9 cellular contexts compared by ENCODE assay signal in genomic region chr2:20050104-20050711, GRCh38. TPM values are rescaled to one million over a fixed set of nuclear protein-coding genes. Genes with fewer than 3 reads are reported as not detected.
A peak's percentile ranks its signal among the peaks of the same experiment; 100 is the strongest.
DNase-seq lines count a peak whose midpoint lies in the region; ATAC-seq and TF ChIP-seq lines count a peak whose summit lies in the region.
"Had no signal": no experiment of that assay in that cellular context is flagged by ENCODE, and none has a peak within 500 bp of the region (broad histone marks: within the 10 kb centered on the region; RNA-seq: fewer than 3 reads in every experiment).

No MANE protein-coding gene starts in this region.

- no peaks in the 10 kb centered on the region for H3K9me3 ChIP-seq in CD4-positive, alpha-beta T cell (ENCODE audit: control insufficient read depth, low read length)
- H3K9me3 ChIP-seq in Karpas-422 (ENCODE audit: low read length) (no peaks in the 10 kb centered on the region), mucosa of descending colon (no peaks in the 10 kb centered on the region)

- no peaks in the 10 kb centered on the region for H3K9me3 Mint-ChIP-seq in CD4-positive, alpha-beta T cell
- H3K9me3 Mint-ChIP-seq: T-helper 1 cell treated with Interleukin-12 subunit alpha and Interleukin-12 subunit beta and Interleukin-4 antibody, amounts not matched to agents 30 μg/mL and 1 μg/mL, for 36 hours had no signal

- H3K4me3 Mint-ChIP-seq in CD4-positive, alpha-beta T cell, result no peak overlapping the region
- H3K4me3 Mint-ChIP-seq: T-helper 1 cell treated with Interleukin-12 subunit alpha and Interleukin-12 subunit beta and Interleukin-4 antibody, amounts not matched to agents 30 μg/mL and 1 μg/mL, for 36 hours had no signal

- H3K9me2 ChIP-seq in Karpas-422 (replicated peaks; ENCODE audit: insufficient read depth, low read length), result no peaks in the 10 kb centered on the region

- POLR2A ChIA-PET in CD4-positive, alpha-beta T cell (lab: Charles Lee), result interaction anchor here (0.5 to 2.4 kb wide), 2 partner anchors 60 to 185 kb away, joined by 3 to 15 read pairs; partner anchors contain the start of gene WDR35

- peaks cover 3% of the 10 kb centered on the region for H3K27me3 ChIP-seq in CD4-positive, alpha-beta T cell (ENCODE audit: control insufficient read depth, insufficient read depth, low read length)
- no peaks in the 10 kb centered on the region for H3K27me3 ChIP-seq in Karpas-422 (ENCODE audit: low read length)

- CTCF ChIA-PET in CD4-positive, alpha-beta T cell (lab: Charles Lee), result interaction anchor here (1.1 kb wide), 1 partner anchor 11 kb away, joined by 4 read pairs; no protein-coding TSS in a partner anchor

- intact Hi-C loops in CD4-positive, alpha-beta T cell (cut with DNase I, micrococcal nuclease), result loop anchor here (1.0 to 10.0 kb wide), 8 partner anchors 148 to 1488 kb away; partner anchors contain the start of genes RDH14 (in 2 of the 2), HS1BP3 (in 1 of the 2), PUM2 (in 1 of the 2) and TTC32 (in 1 of the 2)
- intact Hi-C loops in mucosa of descending colon (cut with DNase I, micrococcal nuclease), result no loop called here

- no peak overlapping the region for H3K27ac Mint-ChIP-seq in CD4-positive, alpha-beta T cell

- H3K36me3 ChIP-seq in Karpas-422 (ENCODE audit: insufficient read depth, low read length) (no peaks in the 10 kb centered on the region), mucosa of descending colon (ENCODE audit: low read depth) (no peaks in the 10 kb centered on the region)

- peak overlapping the region; percentile 99 for H3K27ac ChIP-seq in CD4-positive, alpha-beta T cell (ENCODE audit: low read depth, low read length)
- H3K27ac ChIP-seq in Karpas-422 (ENCODE audit: low read length), result peak overlapping the region; percentile 85

- TF ChIP-seq CTCF in CD4-positive, alpha-beta T cell (IDR thresholded peaks at IDR 0.05), result no peak
- TF ChIP-seq CTCF in choroid plexus epithelial cell (conservative IDR thresholded peaks at IDR 0.05; ENCODE audit: low read depth, low read length), result no peak
- no peak for TF ChIP-seq CTCF in mucosa of descending colon (IDR thresholded peaks at IDR 0.05)

- ATAC-seq in CD4-positive, alpha-beta T cell (ENCODE audit: poor library complexity), result peak; percentile 33
- ATAC-seq in GM19043 (IDR thresholded peaks at IDR 0.05; ENCODE audit: low read depth, unreplicated experiment), result peak; percentile 21
- ATAC-seq in mucosa of descending colon, result no peak

- H3K79me2 ChIP-seq in Karpas-422 (ENCODE audit: low read length), result peaks cover 58% of the 10 kb centered on the region

- peak overlapping the region; percentile 85 for H3K9ac ChIP-seq in Karpas-422 (ENCODE audit: low read length)

- H3K4me1 ChIP-seq in Karpas-422 (ENCODE audit: low read length), result peaks cover 31% of the 10 kb centered on the region
- H3K4me1 ChIP-seq in mucosa of descending colon (ENCODE audit: low read depth), result peaks cover 18% of the 10 kb centered on the region

- peaks cover 10% of the 10 kb centered on the region for H3K27me3 Mint-ChIP-seq in CD4-positive, alpha-beta T cell

- H3K4me1 Mint-ChIP-seq in CD4-positive, alpha-beta T cell (ENCODE audit: low read depth), result peaks cover 36% of the 10 kb centered on the region

- H3K4me3 ChIP-seq in Karpas-422 (ENCODE audit: low read length) (peak overlapping the region; percentile 87), choroid plexus epithelial cell (ENCODE audit: low read depth, low read length) (peak overlapping the region; percentile 92), mucosa of descending colon (peak overlapping the region; percentile 44)

- peak in 5 of 10 experiments; percentile 5 to 62 (median 14) for DNase-seq in CD4-positive, alpha-beta T cell
- DNase-seq in Karpas-422 (peak; percentile 86), SIG-M5 treated with dmso at 0.1 percent for 504 hours (lab: John Stamatoyannopoulos, UW; ENCODE audit: unreplicated experiment) (peak; percentile 90), choroid plexus epithelial cell (ENCODE audit: low read depth) (peak; percentile 79), mucosa of descending colon (peak in 1 of 3 donors; percentile 45), DMS153 treated with DMSO at 0.1 percent for 48 hours (lab: John Stamatoyannopoulos, UW; ENCODE audit: unreplicated experiment) (no peak), DMS153 (lab: John Stamatoyannopoulos, UW) (no peak)

- H3K36me3 Mint-ChIP-seq in CD4-positive, alpha-beta T cell (ENCODE audit: low read depth), result peaks cover 17% of the 10 kb centered on the region

- H4K20me1 ChIP-seq in Karpas-422 (ENCODE audit: insufficient read depth, low read depth, low read length), result 0 out of 2 replicates have a peak, but pooled peaks cover 4% of the 10 kb centered on the region

- peak overlapping the region; percentile 86 for H3K4me2 ChIP-seq in Karpas-422 (ENCODE audit: low read depth, low read length, poor library complexity, severe bottlenecking)

- H2AFZ ChIP-seq in Karpas-422 (ENCODE audit: low read length), result no peak overlapping the region

RNA-seq across cellular contexts. Expression of gene LAPTM4A, which starts 1.2 kb away (rescaled TPM):
- 10 to 100 TPM; 59.4 to 62.0 TPM for total RNA-seq in CD4-positive, alpha-beta T cell
- total RNA-seq in Karpas-422 (2014; rRNA removed; shearing (Covaris generic); ENCODE audit: low replicate concordance), result 11.7 and 37.2 TPM in 2 replicates
- 100 to 1,000 TPM; 160 to 210 (median 181) TPM for total RNA-seq in mucosa of descending colon

RNA-seq across cellular contexts. Expression of gene MATN3, which starts 37.7 kb away (rescaled TPM):
- not detected for total RNA-seq in CD4-positive, alpha-beta T cell
- not detected in 2 replicates for total RNA-seq in Karpas-422 (2014; rRNA removed; shearing (Covaris generic); ENCODE audit: low replicate concordance)
- total RNA-seq in mucosa of descending colon, result under 1 TPM in 2 of 3 donors, not detected in 1; 0.70 to 0.89 TPM

Comparison
In these comparisons a context has a peak if more than half of its experiments do, and no peak if none do; other contexts are left out.
1. DNase-seq: peak in Karpas-422 (single experiment), SIG-M5 treated with dmso at 0.1 percent for 504 hours (single experiment) and choroid plexus epithelial cell (single experiment); none in DMS153 treated with DMSO at 0.1 percent for 48 hours (single experiment) and DMS153 (single experiment).
2. intact Hi-C loops: an anchor here in CD4-positive, alpha-beta T cell (1.0 to 10.0 kb wide); none called in mucosa of descending colon.
3. Peak in every context shown above with its lines, with median percentiles within 50 percentile points of each other: H3K4me3 ChIP-seq.